25 cellular contexts compared by ENCODE assay signal in the genomic region with DNA sequence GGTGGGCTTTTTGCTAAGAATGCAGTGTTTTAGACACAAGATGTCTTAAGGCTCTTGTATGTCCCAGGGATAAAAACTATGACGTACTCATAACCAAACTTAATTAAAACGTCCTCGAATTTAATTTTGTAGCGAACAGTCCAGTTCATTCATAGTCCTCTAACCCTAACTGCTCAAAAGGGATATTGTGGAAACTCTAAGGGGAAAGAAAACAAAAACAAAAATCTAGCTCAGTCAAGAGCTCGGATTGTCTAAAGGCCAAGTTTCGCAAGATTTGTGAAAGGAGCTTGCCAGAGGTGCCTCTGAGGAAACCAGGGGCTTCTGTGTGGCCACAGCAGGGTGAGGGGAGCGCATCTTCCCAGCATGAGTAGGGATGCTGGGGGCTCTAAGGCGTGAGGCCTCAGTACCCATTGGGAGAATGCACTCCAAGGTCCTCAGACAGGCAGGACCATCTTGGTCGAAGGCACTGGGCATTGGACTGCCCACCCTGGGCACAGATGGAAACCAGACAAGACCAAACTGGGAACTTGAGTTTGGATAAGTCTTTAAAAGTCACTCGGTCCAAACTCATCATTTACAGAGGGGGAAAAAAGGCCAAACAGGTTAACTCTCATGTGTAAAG.
A peak's percentile ranks its signal among the peaks of the same experiment; 100 is the strongest.
DNase-seq lines count a peak whose midpoint lies in the region; ATAC-seq and TF ChIP-seq lines count a peak whose summit lies in the region.
"Had no signal": no experiment of that assay in that cellular context is flagged by ENCODE, and none has a peak within 500 bp of the region (broad histone marks: within the 10 kb centered on the region; RNA-seq: fewer than 3 reads in every experiment).

No MANE protein-coding gene starts in this region.

- H3K27me3 Mint-ChIP-seq in activated CD8-positive, alpha-beta memory T cell treated with anti-CD3 and anti-CD28 coated beads, Interleukin-2, amount 10 ng/mL, durations not matched to agents 7 days and 5 days, result no peaks in the 10 kb centered on the region
- H3K27me3 Mint-ChIP-seq: activated naive CD8-positive, alpha-beta T cell treated with anti-CD3 and anti-CD28 coated beads for 36 hours had no signal

- 64 to 83% methylated on average over 6 to 9 of the region's 10 CpGs for WGBS in gastroesophageal sphincter (ENCODE audit: low coverage in 1 of 2), 2 donors

- TF ChIP-seq CTCF in gastroesophageal sphincter (IDR thresholded peaks at IDR 0.05), result no peak

- H3K9me3 Mint-ChIP-seq in activated CD8-positive, alpha-beta memory T cell treated with anti-CD3 and anti-CD28 coated beads, Interleukin-2, amount 10 ng/mL, durations not matched to agents 7 days and 5 days (ENCODE audit: low read depth), result no peaks in the 10 kb centered on the region
- no peaks in the 10 kb centered on the region for H3K9me3 Mint-ChIP-seq in stimulated activated effector memory CD8-positive, alpha-beta T cell treated with anti-CD3 and anti-CD28 coated beads, Interleukin-12 subunit alpha, Interleukin-12 subunit beta, amount 100 ng/mL, for 72 hours
- H3K9me3 Mint-ChIP-seq: activated naive CD8-positive, alpha-beta T cell treated with anti-CD3 and anti-CD28 coated beads for 36 hours had no signal

- CTCF ChIA-PET in activated CD8-positive, alpha-beta memory T cell treated with anti-CD3 and anti-CD28 coated beads, Interleukin-2, amount 10 ng/mL, durations not matched to agents 7 days and 5 days (lab: Charles Lee), result no interaction called here

- H3K4me1 ChIP-seq in adipocyte (ENCODE audit: control insufficient read depth, insufficient read depth, low read length) (peaks cover 19% of the 10 kb centered on the region), gastroesophageal sphincter (peaks cover 0 to 19% (median 6%) of the 10 kb centered on the region in 3 donors)
- H3K4me1 ChIP-seq: Caco-2, colonic mucosa, prostate gland had no signal

- H3K27ac Mint-ChIP-seq in activated CD8-positive, alpha-beta memory T cell treated with anti-CD3 and anti-CD28 coated beads, Interleukin-2, amount 10 ng/mL, durations not matched to agents 7 days and 5 days, result peak overlapping the region; percentile 6
- H3K27ac Mint-ChIP-seq in stimulated activated effector memory CD8-positive, alpha-beta T cell treated with anti-CD3 and anti-CD28 coated beads, Interleukin-12 subunit alpha, Interleukin-12 subunit beta, amount 100 ng/mL, for 72 hours, result peak overlapping the region; percentile 56

- H3K9ac ChIP-seq in adipocyte (ENCODE audit: low read length), result no peak overlapping the region

- H3K9me3 ChIP-seq in adipocyte (ENCODE audit: control insufficient read depth, low read length) (no peaks in the 10 kb centered on the region), gastroesophageal sphincter (no peaks in the 10 kb centered on the region)
- H3K9me3 ChIP-seq: Caco-2, colonic mucosa, esophagus squamous epithelium, neutrophil, prostate gland, thoracic aorta had no signal

- no peaks in the 10 kb centered on the region for H3K27me3 ChIP-seq in adipocyte (replicated peaks; ENCODE audit: control insufficient read depth, insufficient read depth, low read length)
- H3K27me3 ChIP-seq in gastroesophageal sphincter, result no peaks in the 10 kb centered on the region
- H3K27me3 ChIP-seq: colonic mucosa, esophagus squamous epithelium, neutrophil had no signal

- no peak overlapping the region for H3K4me3 ChIP-seq in adipocyte (ENCODE audit: low read length)
- no peak overlapping the region for H3K4me3 ChIP-seq in gastroesophageal sphincter
- H3K4me3 ChIP-seq: colonic mucosa, esophagus squamous epithelium, prostate gland, thoracic aorta had no signal

- H3K4me1 Mint-ChIP-seq in activated CD8-positive, alpha-beta memory T cell treated with anti-CD3 and anti-CD28 coated beads, Interleukin-2, amount 10 ng/mL, durations not matched to agents 7 days and 5 days, result peaks cover 10% of the 10 kb centered on the region
- H3K4me1 Mint-ChIP-seq in stimulated activated effector memory CD8-positive, alpha-beta T cell treated with anti-CD3 and anti-CD28 coated beads, Interleukin-12 subunit alpha, Interleukin-12 subunit beta, amount 100 ng/mL, for 72 hours, result peaks cover 37% of the 10 kb centered on the region
- H3K4me1 Mint-ChIP-seq: activated naive CD8-positive, alpha-beta T cell treated with anti-CD3 and anti-CD28 coated beads for 36 hours had no signal

- peaks cover 74% of the 10 kb centered on the region for H3K36me3 ChIP-seq in adipocyte (ENCODE audit: control insufficient read depth, insufficient read depth, low read length, severe bottlenecking)
- peaks cover 0 to 96% of the 10 kb centered on the region in 2 donors for H3K36me3 ChIP-seq in gastroesophageal sphincter
- H3K36me3 ChIP-seq: prostate gland had no signal

- no peak for DNase-seq in activated CD8-positive, alpha-beta memory T cell treated with anti-CD3 and anti-CD28 coated beads, Interleukin-2, amount 10 ng/mL, durations not matched to agents 7 days and 5 days
- no peak for DNase-seq in activated CD8-positive, alpha-beta memory T cell treated with anti-CD3 and anti-CD28 coated beads for 24 hours
- DNase-seq in adipocyte (ENCODE audit: low read depth), result peak; percentile 78
- DNase-seq in stimulated activated effector memory CD8-positive, alpha-beta T cell treated with anti-CD3 and anti-CD28 coated beads, Interleukin-12 subunit alpha, Interleukin-12 subunit beta, amount 100 ng/mL, for 72 hours (ENCODE audit: low spot score in 2 of 2), result no peak
- DNase-seq in SIG-M5 (lab: John Stamatoyannopoulos, UW), result no peak
- DNase-seq in mucosa of gallbladder (ENCODE audit: low spot score), result no peak
- no peak for DNase-seq in anterior cingulate cortex (lab: John Stamatoyannopoulos, UW)
- DNase-seq: 8988T; activated CD4-positive, alpha-beta T cell treated with anti-CD3 and anti-CD28 coated beads for 1 hour; activated naive CD8-positive, alpha-beta T cell treated with anti-CD3 and anti-CD28 coated beads for 36 hours; AML-193; Caco-2; colonic mucosa; esophagus squamous epithelium; NCI-H1417; NCI-H2081 treated with DMSO at 0.1 percent for 48 hours; SHP77; small intestine; stimulated activated CD4-positive, alpha-beta T cell treated with anti-CD3 and anti-CD28 coated beads, Interleukin-2, amount 100 ng/mL, for 24 hours; stimulated activated naive CD4-positive, alpha-beta T cell had no signal

- H3K27ac ChIP-seq in gastroesophageal sphincter, result no peak overlapping the region
- H3K27ac ChIP-seq: colonic mucosa, esophagus squamous epithelium, HL-60, neutrophil, prostate gland, thoracic aorta had no signal

- TF ChIP-seq EP300 in gastroesophageal sphincter (IDR thresholded peaks at IDR 0.05), result no peak

- H3K36me3 Mint-ChIP-seq in activated CD8-positive, alpha-beta memory T cell treated with anti-CD3 and anti-CD28 coated beads, Interleukin-2, amount 10 ng/mL, durations not matched to agents 7 days and 5 days, result peaks cover 53% of the 10 kb centered on the region
- H3K36me3 Mint-ChIP-seq in stimulated activated effector memory CD8-positive, alpha-beta T cell treated with anti-CD3 and anti-CD28 coated beads, Interleukin-12 subunit alpha, Interleukin-12 subunit beta, amount 100 ng/mL, for 72 hours, result peaks cover 100% of the 10 kb centered on the region

- no peak for TF ChIP-seq POLR2A in gastroesophageal sphincter (IDR thresholded peaks at IDR 0.05)

- H3K4me3 Mint-ChIP-seq in activated CD8-positive, alpha-beta memory T cell treated with anti-CD3 and anti-CD28 coated beads, Interleukin-2, amount 10 ng/mL, durations not matched to agents 7 days and 5 days, result no peak overlapping the region
- no peak overlapping the region for H3K4me3 Mint-ChIP-seq in stimulated activated effector memory CD8-positive, alpha-beta T cell treated with anti-CD3 and anti-CD28 coated beads, Interleukin-12 subunit alpha, Interleukin-12 subunit beta, amount 100 ng/mL, for 72 hours
- H3K4me3 Mint-ChIP-seq: activated naive CD8-positive, alpha-beta T cell treated with anti-CD3 and anti-CD28 coated beads for 36 hours had no signal

- no peak for ATAC-seq in activated CD8-positive, alpha-beta memory T cell treated with anti-CD3 and anti-CD28 coated beads, Interleukin-2, amount 10 ng/mL, durations not matched to agents 7 days and 5 days
- ATAC-seq in gastroesophageal sphincter, result peak; percentile 37
- ATAC-seq in stimulated activated effector memory CD8-positive, alpha-beta T cell treated with anti-CD3 and anti-CD28 coated beads, Interleukin-12 subunit alpha, Interleukin-12 subunit beta, amount 100 ng/mL, for 72 hours, result no peak
